1 cellular context compared by ENCODE assay signal in genomic region chr11:103494491-103494890, GRCh38.
TF ChIP-seq lines count a peak whose summit lies in the region.

No MANE protein-coding gene starts in this region.

TF ChIP-seq in SK-N-SH treated with all-trans-retinoic acid at 6 μM for 48 hours, 23 proteins besides CTCF, POLR2A, EP300 and RAD21 (continued from another document):
- TF ChIP-seq CREB5 (CRISPR knock-in tag; IDR thresholded peaks at IDR 0.05; ENCODE audit: low read depth) (no peak), CSRNP3 (CRISPR knock-in tag; IDR thresholded peaks at IDR 0.05) (no peak), PPARA (CRISPR knock-in tag; IDR thresholded peaks at IDR 0.05; ENCODE audit: borderline replicate concordance) (no peak), ZC3H10 (CRISPR knock-in tag; IDR thresholded peaks at IDR 0.05) (no peak), TCF4 (CRISPR knock-in tag; IDR thresholded peaks at IDR 0.05; ENCODE audit: borderline replicate concordance) (no peak), SNAI2 (CRISPR knock-in tag; IDR thresholded peaks at IDR 0.05) (no peak), GLIS3 (CRISPR knock-in tag; IDR thresholded peaks at IDR 0.05) (no peak), TOX (CRISPR knock-in tag; IDR thresholded peaks at IDR 0.05; ENCODE audit: borderline replicate concordance) (no peak), ARNTL (CRISPR knock-in tag; IDR thresholded peaks at IDR 0.05; ENCODE audit: borderline replicate concordance, low read depth) (no peak), ZFP3 (CRISPR knock-in tag; IDR thresholded peaks at IDR 0.05) (no peak), ZNF565 (CRISPR knock-in tag; conservative IDR thresholded peaks at IDR 0.05; ENCODE audit: low read depth) (no peak), BACH2 (CRISPR knock-in tag; IDR thresholded peaks at IDR 0.05; ENCODE audit: borderline replicate concordance) (no peak), RARB (CRISPR knock-in tag; IDR thresholded peaks at IDR 0.05) (no peak), POU6F1 (CRISPR knock-in tag; IDR thresholded peaks at IDR 0.05; ENCODE audit: borderline replicate concordance, low read depth) (no peak), CSDC2 (CRISPR knock-in tag; IDR thresholded peaks at IDR 0.05) (no peak), ZNF70 (CRISPR knock-in tag; IDR thresholded peaks at IDR 0.05) (no peak)
TF ChIP-seq in SK-N-SH treated with all-trans-retinoic acid at 6 μM for 48 hours: peak in this region for 0.
